ENCODE assay signal across 30 cellular contexts in genomic region chr6:131033631-131034030, GRCh38.
"Had no signal": no experiment of that assay in that cellular context is flagged by ENCODE, and none has a peak within 500 bp of the region (broad histone marks: within the 10 kb centered on the region; RNA-seq: fewer than 3 reads in every experiment).

No MANE protein-coding gene starts in this region.

- H3K36me3 Mint-ChIP-seq: activated CD4-positive, alpha-beta memory T cell treated with anti-CD3 and anti-CD28 coated beads for 36 hours; activated CD8-positive, alpha-beta memory T cell treated with anti-CD3 and anti-CD28 coated beads, Interleukin-2, amount 10 ng/mL, durations not matched to agents 7 days and 5 days had no signal

- H3K27me3 Mint-ChIP-seq: activated B cell treated with CpG ODN at 0.5 μM for 24 hours; activated CD4-positive, alpha-beta memory T cell treated with anti-CD3 and anti-CD28 coated beads for 36 hours; activated CD4-positive, alpha-beta T cell treated with anti-CD3 and anti-CD28 coated beads, Interleukin-2, amount 10 ng/mL, durations not matched to agents 24 days and 14 days; activated CD8-positive, alpha-beta memory T cell treated with anti-CD3 and anti-CD28 coated beads, Interleukin-2, amount 10 ng/mL, durations not matched to agents 7 days and 5 days; activated naive CD8-positive, alpha-beta T cell; activated T-helper 17 cell treated with anti-CD3 and anti-CD28 coated beads, Interleukin-2, amount 50 U/mL, for 72 hours; dendritic cell treated with granulocyte-macrophage colony-stimulating factor and Interleukin-4, amounts not matched to agents 40 ng/mL and 50 ng/mL, for 4 days had no signal

- H3K4me3 Mint-ChIP-seq: activated B cell treated with CpG ODN at 0.5 μM for 24 hours; activated CD4-positive, alpha-beta memory T cell treated with anti-CD3 and anti-CD28 coated beads for 36 hours; activated CD4-positive, alpha-beta T cell treated with anti-CD3 and anti-CD28 coated beads, Interleukin-2, amount 10 ng/mL, durations not matched to agents 24 days and 14 days; activated CD8-positive, alpha-beta memory T cell treated with anti-CD3 and anti-CD28 coated beads, Interleukin-2, amount 10 ng/mL, durations not matched to agents 7 days and 5 days; activated CD8-positive, alpha-beta T cell treated with anti-CD3 and anti-CD28 coated beads, Interleukin-2, amount 10 ng/mL, durations not matched to agents 7 days and 5 days; activated naive CD8-positive, alpha-beta T cell; activated T-helper 17 cell treated with anti-CD3 and anti-CD28 coated beads, Interleukin-2, amount 50 U/mL, for 72 hours; dendritic cell treated with granulocyte-macrophage colony-stimulating factor and Interleukin-4, amounts not matched to agents 40 ng/mL and 50 ng/mL, for 4 days; endodermal cell had no signal

- H3K9me3 ChIP-seq: esophagus muscularis mucosa, gastrocnemius medialis, heart left ventricle had no signal

- DNase-seq: activated B cell treated with CpG ODN at 0.5 μM for 24 hours; activated CD4-positive, alpha-beta memory T cell treated with anti-CD3 and anti-CD28 coated beads for 36 hours; activated CD4-positive, alpha-beta T cell treated with anti-CD3 and anti-CD28 coated beads, Interleukin-2, amount 10 ng/mL, durations not matched to agents 24 days and 14 days; activated CD8-positive, alpha-beta memory T cell treated with anti-CD3 and anti-CD28 coated beads, Interleukin-2, amount 10 ng/mL, durations not matched to agents 7 days and 5 days; activated CD8-positive, alpha-beta memory T cell treated with anti-CD3 and anti-CD28 coated beads, Interleukin-2, amount 50 U/mL, for 4 hours; activated CD8-positive, alpha-beta T cell treated with anti-CD3 and anti-CD28 coated beads, Interleukin-2, amount 10 ng/mL, durations not matched to agents 7 days and 5 days; activated effector memory CD4-positive, alpha-beta T cell treated with Interleukin-2 at 50 U/mL for 16 hours; activated gamma-delta T cell treated with Interleukin-2 at 50 U/mL for 16 hours; activated naive CD4-positive, alpha-beta T cell treated with anti-CD3 and anti-CD28 coated beads, Interleukin-2, amount 50 U/mL, for 16 hours; activated naive CD4-positive, alpha-beta T cell treated with Interleukin-2 at 50 U/mL for 16 hours; activated T-cell treated with anti-CD3 and anti-CD28 coated beads, Interleukin-2, amount 50 U/mL, for 1 hour; amniotic stem cell; anterior cingulate cortex; central memory CD4-positive, alpha-beta T cell; dorsolateral prefrontal cortex; effector memory CD4-positive, alpha-beta T cell; endodermal cell; erythroblast; foreskin keratinocyte; gastrocnemius medialis; glutamatergic neuron; heart left ventricle; T-helper 9 cell; WERI-Rb-1 had no signal

- H3K27ac Mint-ChIP-seq: activated B cell treated with CpG ODN at 0.5 μM for 24 hours; activated CD4-positive, alpha-beta memory T cell treated with anti-CD3 and anti-CD28 coated beads for 36 hours; activated CD4-positive, alpha-beta T cell treated with anti-CD3 and anti-CD28 coated beads, Interleukin-2, amount 10 ng/mL, durations not matched to agents 24 days and 14 days; activated CD8-positive, alpha-beta memory T cell treated with anti-CD3 and anti-CD28 coated beads, Interleukin-2, amount 10 ng/mL, durations not matched to agents 7 days and 5 days; activated CD8-positive, alpha-beta T cell treated with anti-CD3 and anti-CD28 coated beads, Interleukin-2, amount 10 ng/mL, durations not matched to agents 7 days and 5 days; activated naive CD8-positive, alpha-beta T cell; activated T-helper 17 cell treated with anti-CD3 and anti-CD28 coated beads, Interleukin-2, amount 50 U/mL, for 72 hours; dendritic cell treated with granulocyte-macrophage colony-stimulating factor and Interleukin-4, amounts not matched to agents 40 ng/mL and 50 ng/mL, for 4 days; endodermal cell had no signal

- H3K4me1 Mint-ChIP-seq: activated CD4-positive, alpha-beta T cell treated with anti-CD3 and anti-CD28 coated beads, Interleukin-2, amount 10 ng/mL, durations not matched to agents 24 days and 14 days had no signal

- ATAC-seq: activated CD4-positive, CD25-positive, alpha-beta regulatory T cell treated with anti-CD3 and anti-CD28 coated beads, Interleukin-2, amount 50 U/mL, for 24 hours; activated CD8-positive, alpha-beta memory T cell treated with anti-CD3 and anti-CD28 coated beads, Interleukin-2, amount 10 ng/mL, durations not matched to agents 7 days and 5 days; activated CD8-positive, alpha-beta T cell treated with anti-CD3 and anti-CD28 coated beads, Interleukin-2, amount 10 ng/mL, durations not matched to agents 7 days and 5 days; activated T-helper 17 cell treated with anti-CD3 and anti-CD28 coated beads, Interleukin-2, amount 50 U/mL, for 72 hours; foreskin keratinocyte; gastrocnemius medialis; heart left ventricle had no signal

- FAIRE-seq: astrocyte had no signal
